10 cellular contexts compared by ENCODE assay signal in the genomic region with DNA sequence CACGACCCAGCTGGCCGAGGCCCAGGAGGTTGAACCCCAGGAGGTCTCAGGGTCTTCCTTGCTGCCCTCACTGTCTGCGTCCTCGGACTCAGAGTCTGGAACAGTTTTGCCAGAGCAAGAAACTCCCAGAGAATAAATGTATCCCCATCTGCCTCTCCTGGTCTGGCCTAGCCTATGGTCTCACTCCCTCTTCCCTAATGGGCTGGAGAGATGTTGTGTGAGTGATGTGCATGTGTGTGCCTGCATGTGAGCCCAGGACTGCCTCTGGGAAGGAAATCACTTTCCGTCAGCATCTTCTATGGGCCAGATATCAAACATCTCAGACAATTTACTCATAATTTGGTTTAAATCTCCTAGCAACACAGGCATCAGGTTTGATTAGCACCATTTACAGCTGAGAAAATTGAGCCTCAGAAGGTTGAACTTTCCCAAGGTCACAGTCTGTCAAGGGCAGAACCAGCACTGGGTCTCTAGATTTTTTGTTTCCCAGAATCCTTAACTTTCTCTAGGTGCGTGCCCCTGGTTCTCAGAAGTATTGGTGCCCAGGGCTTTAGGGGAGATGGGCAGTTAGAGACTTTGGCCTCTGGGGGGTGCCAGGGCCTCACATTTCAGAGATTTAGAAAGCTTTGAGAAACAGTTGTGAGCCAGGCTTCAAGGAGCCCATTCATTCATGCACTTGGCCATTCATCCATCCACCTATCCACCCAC. TPM values are rescaled to one million over a fixed set of nuclear protein-coding genes. Genes with fewer than 3 reads are reported as not detected.
DNase-seq lines count a peak whose midpoint lies in the region; ATAC-seq and TF ChIP-seq lines count a peak whose summit lies in the region.
"Had no signal": no experiment of that assay in that cellular context is flagged by ENCODE, and none has a peak within 500 bp of the region (broad histone marks: within the 10 kb centered on the region; RNA-seq: fewer than 3 reads in every experiment).

No MANE protein-coding gene starts in this region.

- H3K27ac ChIP-seq in Karpas-422 (ENCODE audit: low read length) (no peak overlapping the region), WERI-Rb-1 (no peak overlapping the region), cardiac muscle cell (no peak overlapping the region), spleen (no peak overlapping the region)
- H3K27ac ChIP-seq: BLaER1 treated with 17β-estradiol and CSF1 and Interleukin-3, amounts not matched to agents 10 nM and 100 nM; skin epidermis had no signal

- intact Hi-C loops in spleen (cut with DNase I; ENCODE audit: low total_unique reads) = loop anchor here (5.0 to 10.0 kb wide), 2 partner anchors 161 to 539 kb away; partner anchors contain the start of gene ELN

- no peaks in the 10 kb centered on the region for H3K36me3 ChIP-seq in Karpas-422 (ENCODE audit: insufficient read depth, low read length)
- H3K36me3 ChIP-seq in WERI-Rb-1 = no peaks in the 10 kb centered on the region
- H3K36me3 ChIP-seq in cardiac muscle cell = no peaks in the 10 kb centered on the region
- H3K36me3 ChIP-seq in spleen = no peaks in the 10 kb centered on the region
- H3K36me3 ChIP-seq: BLaER1 treated with 17β-estradiol and CSF1 and Interleukin-3, amounts not matched to agents 10 nM and 100 nM had no signal

- H3K4me2 ChIP-seq in Karpas-422 (ENCODE audit: low read depth, low read length, poor library complexity, severe bottlenecking) = no peak overlapping the region
- H3K4me2 ChIP-seq: BLaER1 treated with 17β-estradiol and CSF1 and Interleukin-3, amounts not matched to agents 10 nM and 100 nM had no signal

- no peaks in the 10 kb centered on the region for H3K9me2 ChIP-seq in Karpas-422 (replicated peaks; ENCODE audit: insufficient read depth, low read length)

- H2AFZ ChIP-seq in Karpas-422 (ENCODE audit: low read length) = no peak overlapping the region

- no peak for TF ChIP-seq POLR2A in spleen (IDR thresholded peaks at IDR 0.05)

- H3K4me1 ChIP-seq in Karpas-422 (ENCODE audit: low read length) (no peaks in the 10 kb centered on the region), cardiac muscle cell (ENCODE audit: low read depth) (peaks cover 12% of the 10 kb centered on the region), spleen (peaks cover 0 to 15% (median 8%) of the 10 kb centered on the region in 6 donors)

- TF ChIP-seq CTCF in WERI-Rb-1 (IDR thresholded peaks at IDR 0.05; ENCODE audit: low read depth, low read length) (peak; percentile 70), cardiac muscle cell (IDR thresholded peaks at IDR 0.05; ENCODE audit: low read depth, low read length) (peak; percentile 82), spleen (IDR thresholded peaks at IDR 0.05 in 8 of 11, conservative IDR thresholded peaks at IDR 0.05 in 3 of 11) (peak in 9 of 11 experiments; percentile 13 to 77 (median 62))

- DNase-seq in NCI-H2081 (lab: John Stamatoyannopoulos, UW) (peak; percentile 30 to 44), NCI-H2081 treated with DMSO at 0.1 percent for 48 hours (lab: John Stamatoyannopoulos, UW) (no peak), Karpas-422 (peak; percentile 85), WERI-Rb-1 (peak; percentile 54), cardiac muscle cell (ENCODE audit: low read depth in 1 of 2, low spot score in 1 of 2) (peak; percentile 72 to 76), spleen (no peak)

- H3K9me3 ChIP-seq in Karpas-422 (ENCODE audit: low read length) (no peaks in the 10 kb centered on the region), WERI-Rb-1 (ENCODE audit: severe bottlenecking) (no peaks in the 10 kb centered on the region), cardiac muscle cell (ENCODE audit: low read depth) (no peaks in the 10 kb centered on the region), spleen (no peaks in the 10 kb centered on the region)
- H3K9me3 ChIP-seq: BLaER1 treated with 17β-estradiol and CSF1 and Interleukin-3, amounts not matched to agents 10 nM and 100 nM had no signal

- H3K79me2 ChIP-seq in Karpas-422 (ENCODE audit: low read length) = no peaks in the 10 kb centered on the region

- WGBS in spleen, 5 donors = 57 to 84% (median 77%) methylated on average over 3 to 6 of the region's 6 CpGs

- H3K4me3 ChIP-seq in Karpas-422 (ENCODE audit: low read length) (no peak overlapping the region), WERI-Rb-1 (ENCODE audit: low read depth, low read length) (no peak overlapping the region), cardiac muscle cell (no peak overlapping the region), spleen (no peak overlapping the region)
- H3K4me3 ChIP-seq: BLaER1 treated with 17β-estradiol and CSF1 and Interleukin-3, amounts not matched to agents 10 nM and 100 nM; skin epidermis had no signal

- ATAC-seq in HG03457 (IDR thresholded peaks at IDR 0.05; ENCODE audit: unreplicated experiment) = no peak
- no peak for ATAC-seq in GM19467 (IDR thresholded peaks at IDR 0.05; ENCODE audit: unreplicated experiment)

- H3K27me3 ChIP-seq in Karpas-422 (ENCODE audit: low read length) = no peaks in the 10 kb centered on the region
- no peaks in the 10 kb centered on the region for H3K27me3 ChIP-seq in WERI-Rb-1 (ENCODE audit: insufficient read depth, low read depth, severe bottlenecking)
- no peaks in the 10 kb centered on the region for H3K27me3 ChIP-seq in cardiac muscle cell
- no peaks in the 10 kb centered on the region for H3K27me3 ChIP-seq in spleen (replicated peaks in 1 of 7)
- H3K27me3 ChIP-seq: BLaER1 treated with 17β-estradiol and CSF1 and Interleukin-3, amounts not matched to agents 10 nM and 100 nM had no signal

- no peak overlapping the region for H3K9ac ChIP-seq in Karpas-422 (ENCODE audit: low read length)
- H3K9ac ChIP-seq: BLaER1 treated with 17β-estradiol and CSF1 and Interleukin-3, amounts not matched to agents 10 nM and 100 nM had no signal

- no peaks in the 10 kb centered on the region for H4K20me1 ChIP-seq in Karpas-422 (ENCODE audit: insufficient read depth, low read depth, low read length)

RNA-seq across cellular contexts. Expression of gene TMEM270, which starts 4.9 kb away (rescaled TPM):
- not detected in 2 replicates for total RNA-seq in Karpas-422 (2014; rRNA removed; shearing (Covaris generic); ENCODE audit: low replicate concordance)
- total RNA-seq in cardiac muscle cell (not detected in 2 replicates), spleen (not detected)
- polyA plus RNA-seq in cardiac muscle cell (not detected in 2 replicates), spleen (not detected)

RNA-seq across cellular contexts. Expression of gene METTL27, which starts 23.6 kb away (rescaled TPM):
- not detected in 2 replicates for total RNA-seq in Karpas-422 (2014; rRNA removed; shearing (Covaris generic); ENCODE audit: low replicate concordance)
- total RNA-seq in cardiac muscle cell (5.1 and 5.2 TPM in 2 replicates), spleen (1 to 10 TPM; 1.4 to 8.5 (median 4.4) TPM)
- polyA plus RNA-seq in cardiac muscle cell (4.6 and 11.2 TPM in 2 replicates), spleen (1 to 10 TPM in 1 of 3 donors, under 1 TPM in 2; 0.59 to 2.6 (median 0.67) TPM)

RNA-seq across cellular contexts. Expression of gene CLDN4, which starts 35.1 kb away (rescaled TPM):
- total RNA-seq in Karpas-422 (2014; rRNA removed; shearing (Covaris generic); ENCODE audit: low replicate concordance) = not detected in 2 replicates
- total RNA-seq in cardiac muscle cell (0.46 and 0.48 TPM in 2 replicates), spleen (1 to 10 TPM in 1 of 7 donors, under 1 TPM in 5, not detected in 1; 0.13 to 1.0 (median 0.24) TPM)
- polyA plus RNA-seq in cardiac muscle cell (0.99 and 1.9 TPM in 2 replicates), spleen (under 1 TPM; 0.33 to 0.77 (median 0.39) TPM)

Comparison
In these comparisons a context has a peak if more than half of its experiments do, and no peak if none do; other contexts are left out.
1. DNase-seq: peak in NCI-H2081 (2 of 2), Karpas-422 (single experiment), WERI-Rb-1 (single experiment) and cardiac muscle cell (2 of 2); none in NCI-H2081 treated with DMSO at 0.1 percent for 48 hours (single experiment) and spleen (single experiment).
2. Peak in every context shown above with its lines, with median percentiles within 50 percentile points of each other: CTCF ChIP-seq.